8 cellular contexts compared by ENCODE assay signal in genomic region chr1:9235123-9235513, GRCh38. TPM values are rescaled to one million over a fixed set of nuclear protein-coding genes. Genes with fewer than 3 reads are reported as not detected.
DNase-seq lines count a peak whose midpoint lies in the region; ATAC-seq, FAIRE-seq and TF ChIP-seq lines count a peak whose summit lies in the region.

No MANE protein-coding gene starts in this region.

- no peak overlapping the region for H2BK5ac ChIP-seq in mesendoderm (ENCODE audit: low read length)

- no peak overlapping the region for H2AK5ac ChIP-seq in mesendoderm (ENCODE audit: low read length)

- TF ChIP-seq CTCF in CD14-positive monocyte (IDR thresholded peaks at IDR 0.05) (no peak), bronchial epithelial cell (IDR thresholded peaks at IDR 0.05; ENCODE audit: insufficient read depth, low read length, severe bottlenecking) (no peak)

- H3K18ac ChIP-seq in mesendoderm (ENCODE audit: low read length): peak overlapping the region; percentile 98

- H3K4me3 ChIP-seq in bronchial epithelial cell (ENCODE audit: low read depth, low read length) (peak overlapping the region; percentile 67), mesendoderm (ENCODE audit: low read length) (peak overlapping the region; percentile 51), aorta (ENCODE audit: low read length in 2 of 2) (peak overlapping the region; percentile 74 to 91)

- peaks cover 75% of the 10 kb centered on the region for H3K4me1 Mint-ChIP-seq in CD14-positive monocyte

- H3K4ac ChIP-seq in mesendoderm (ENCODE audit: low read depth, low read length): peak overlapping the region; percentile 99

- H3K36me3 Mint-ChIP-seq in CD14-positive monocyte: peaks cover 15% of the 10 kb centered on the region in 2 donors

- H3K27me3 Mint-ChIP-seq in CD14-positive monocyte (ENCODE audit: low read depth in 3 of 3): peaks cover 4 to 13% (median 7%) of the 10 kb centered on the region in 3 donors

- peak overlapping the region; percentile 56 for H2BK120ac ChIP-seq in mesendoderm (ENCODE audit: low read depth, low read length)

- DNase-seq in CD14-positive monocyte (ENCODE audit: low spot score) (no peak), NCI-H226 (peak; percentile 52), bronchial epithelial cell (ENCODE audit: low read depth) (peak; percentile 29), mesendoderm (peak; percentile 70), aorta (peak in 1 of 2 donors; percentile 84), frontal cortex (ENCODE audit: low spot score in 2 of 2) (no peak), NCI-H2029 (lab: John Stamatoyannopoulos, UW) (no peak)

- no peaks in the 10 kb centered on the region for H3K79me2 ChIP-seq in mesendoderm (ENCODE audit: control insufficient read depth, insufficient read depth, low read length)

- no peak overlapping the region for H4K5ac ChIP-seq in mesendoderm (ENCODE audit: low read length)

- H3K56ac ChIP-seq in mesendoderm (ENCODE audit: low read length): peak overlapping the region; percentile 97

- intact Hi-C loops in CD14-positive monocyte (cut with micrococcal nuclease) (loop anchor here (2.0 to 5.0 kb wide), 2 partner anchors 106 to 108 kb away; partner anchors contain the start of gene GPR157 (in 2 of the 2)), aorta (cut with DNase I) (no loop called here)

- H3K27ac Mint-ChIP-seq in CD14-positive monocyte: peak overlapping the region; percentile 94 to 97 (median 96)

- H3K4me2 ChIP-seq in mesendoderm (ENCODE audit: low read length): peak overlapping the region; percentile 27

- peak; percentile 32 for ATAC-seq in GM18873 (IDR thresholded peaks at IDR 0.05; ENCODE audit: low FRiP score, unreplicated experiment)
- no peak for ATAC-seq in aorta (ENCODE audit: low FRiP score)

- H3K9me3 Mint-ChIP-seq in CD14-positive monocyte: peaks cover 0 to 3% (median 0%) of the 10 kb centered on the region in 7 donors

- no peak overlapping the region for H2BK15ac ChIP-seq in mesendoderm (replicated peaks; ENCODE audit: low read depth)

- H3K27ac ChIP-seq in mesendoderm (ENCODE audit: low read depth, low read length): peak overlapping the region; percentile 75
- peak overlapping the region; percentile 91 to 97 for H3K27ac ChIP-seq in aorta (ENCODE audit: low read depth in 1 of 2, low read length in 2 of 2)

- peak overlapping the region; percentile 98 for H3K9ac ChIP-seq in mesendoderm (ENCODE audit: low read length)

- FAIRE-seq in bronchial epithelial cell (lab: Jason Lieb, UNC) (no peak), frontal cortex (lab: Jason Lieb, UNC) (no peak)

- WGBS in mesendoderm (ENCODE audit: extremely low coverage, insufficient coverage, low lambda C conversion rate): no CpG with 5 or more reads among the region's 23 CpGs
- 0 to 1% methylated on average over 22 to 23 of the region's 23 CpGs for WGBS in aorta, 2 donors

- H3K9me3 ChIP-seq in aorta (ENCODE audit: control insufficient read depth, low read length): no peaks in the 10 kb centered on the region

- H4K8ac ChIP-seq in mesendoderm (ENCODE audit: low read depth, low read length): peak overlapping the region; percentile 43

- H3K36me3 ChIP-seq in bronchial epithelial cell (ENCODE audit: control insufficient read depth, insufficient read depth, low read length): no peaks in the 10 kb centered on the region
- no peaks in the 10 kb centered on the region for H3K36me3 ChIP-seq in mesendoderm (ENCODE audit: control insufficient read depth, insufficient read depth, low read length)
- no peaks in the 10 kb centered on the region for H3K36me3 ChIP-seq in aorta (ENCODE audit: control insufficient read depth in 1 of 2, insufficient read depth in 2 of 2, low read length in 1 of 2)

- no peak overlapping the region for H3K23ac ChIP-seq in mesendoderm (ENCODE audit: low read length)

- no peaks in the 10 kb centered on the region for H3K4me1 ChIP-seq in mesendoderm (ENCODE audit: control insufficient read depth, low read depth, low read length)
- H3K4me1 ChIP-seq in aorta (ENCODE audit: control insufficient read depth in 1 of 2, insufficient read depth in 2 of 2, low read length in 2 of 2): peaks cover 0 to 4% of the 10 kb centered on the region in 2 donors

- peak overlapping the region; percentile 82 to 92 for H3K4me3 Mint-ChIP-seq in CD14-positive monocyte

- H3K79me1 ChIP-seq in mesendoderm (ENCODE audit: low read length): no peaks in the 10 kb centered on the region

- no peaks in the 10 kb centered on the region for H3K27me3 ChIP-seq in bronchial epithelial cell (ENCODE audit: control insufficient read depth, insufficient read depth, low read length)
- H3K27me3 ChIP-seq in mesendoderm (ENCODE audit: insufficient read depth, low read length, poor library complexity): no peaks in the 10 kb centered on the region
- H3K27me3 ChIP-seq in aorta (ENCODE audit: control insufficient read depth in 1 of 2, insufficient read depth in 2 of 2, low read length in 1 of 2): no peaks in the 10 kb centered on the region

RNA-seq across cellular contexts. Expression of gene H6PD, which starts 0.5 kb away (rescaled TPM):
- polyA plus RNA-seq in CD14-positive monocyte (10 to 100 TPM in 1 of 2 donors, 1 to 10 TPM in 1; 8.6 to 15.9 TPM), aorta (10 to 100 TPM in 1 of 2 donors, 1 to 10 TPM in 1; 4.8 to 17.9 TPM)
- total RNA-seq in bronchial epithelial cell (5.5 and 9.9 TPM in 2 replicates), aorta (10 to 100 TPM; 62.6 to 65.4 TPM), frontal cortex (5.3 TPM)
- polyA plus RNA-seq in mesendoderm (2013, experiment 1 of 2): 1.6 TPM
- polyA plus RNA-seq in mesendoderm (2013, experiment 2 of 2): 1.5 TPM

RNA-seq across cellular contexts. Expression of gene SPSB1, which starts 57.6 kb away (rescaled TPM):
- polyA plus RNA-seq in CD14-positive monocyte (1 to 10 TPM in 1 of 2 donors, under 1 TPM in 1; 0.15 to 1.2 TPM), aorta (10 to 100 TPM; 21.2 to 36.8 TPM)
- total RNA-seq in bronchial epithelial cell (17.6 and 28.9 TPM in 2 replicates), aorta (10 to 100 TPM; 34.8 to 62.0 TPM), frontal cortex (2.9 TPM)
- 2.3 TPM for polyA plus RNA-seq in mesendoderm (2013, experiment 1 of 2)
- polyA plus RNA-seq in mesendoderm (2013, experiment 2 of 2): 2.2 TPM

Comparison
In these comparisons a context has a peak if more than half of its experiments do, and no peak if none do; other contexts are left out.
1. DNase-seq: peak in NCI-H226 (single experiment), bronchial epithelial cell (single experiment) and mesendoderm (single experiment); none in CD14-positive monocyte (single experiment), frontal cortex (0 of 2) and NCI-H2029 (single experiment).
2. intact Hi-C loops: an anchor here in CD14-positive monocyte (2.0 to 5.0 kb wide); none called in aorta.
3. Peak in every context shown above with its lines, with median percentiles within 50 percentile points of each other: H3K4me3 ChIP-seq.